Comparison of ENCODE assay signal across 16 cellular contexts in the genomic region with DNA sequence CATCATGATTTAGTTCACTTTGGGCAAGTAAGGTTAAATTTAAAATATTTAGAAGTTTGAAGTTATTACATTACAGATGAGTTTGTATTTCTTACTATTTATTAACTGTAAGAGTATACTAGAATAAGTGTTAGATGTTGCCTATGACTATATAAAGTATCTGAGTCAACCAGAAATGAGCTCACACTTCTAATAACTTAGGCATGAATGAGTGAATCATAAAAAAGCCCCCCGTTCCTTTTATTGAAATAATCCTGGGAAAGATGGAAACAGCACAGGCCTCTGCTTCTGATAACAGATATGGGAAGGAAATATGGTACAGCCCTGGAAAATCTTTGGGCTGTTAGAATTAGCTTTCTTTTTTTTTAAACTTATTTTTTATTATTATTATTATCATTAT.
DNase-seq lines count a peak whose midpoint lies in the region; ATAC-seq and TF ChIP-seq lines count a peak whose summit lies in the region.
"Had no signal": no experiment of that assay in that cellular context is flagged by ENCODE, and none has a peak within 500 bp of the region (broad histone marks: within the 10 kb centered on the region; RNA-seq: fewer than 3 reads in every experiment).

No MANE protein-coding gene starts in this region.

- no peak overlapping the region for H2BK120ac ChIP-seq in IMR-90 (ENCODE audit: low read depth, low read length)

- H3F3A ChIP-seq in smooth muscle cell (ENCODE audit: low read depth), result no peaks in the 10 kb centered on the region

- dilution Hi-C loops in IMR-90 (cut with HindIII; ENCODE audit: low sequenced_read_pairs, unreplicated experiment), result no loop called here

- H3K27me3 Mint-ChIP-seq in progenitor cell of endocrine pancreas, result no peaks in the 10 kb centered on the region
- H3K27me3 Mint-ChIP-seq: activated CD4-positive, alpha-beta T cell treated with anti-CD3 and anti-CD28 coated beads, Interleukin-2, amount 10 ng/mL, durations not matched to agents 7 days and 5 days; naive thymus-derived CD4-positive, alpha-beta T cell; T-cell had no signal

- ATAC-seq in IMR-90 (ENCODE audit: low read depth) (peak; percentile 61), foreskin keratinocyte (peak; percentile 75)
- ATAC-seq: naive thymus-derived CD4-positive, alpha-beta T cell; T-cell had no signal

- H2AK9ac ChIP-seq in IMR-90 (replicated peaks; ENCODE audit: low read depth, low read length, poor library complexity), result no peak overlapping the region

- POLR2A ChIA-PET in IMR-90 (lab: Charles Lee; ENCODE audit: unreplicated experiment), result no interaction called here

- H3K27ac ChIP-seq in IMR-90 (ENCODE audit: insufficient read depth, low read length), result no peak overlapping the region
- H3K27ac ChIP-seq in foreskin keratinocyte, result peak overlapping the region; percentile 56
- peak overlapping the region; percentile 68 for H3K27ac ChIP-seq in smooth muscle cell (ENCODE audit: low read depth)

- H2AFZ ChIP-seq in IMR-90 (replicated peaks; ENCODE audit: low read length, poor library complexity), result no peak overlapping the region
- no peak overlapping the region for H2AFZ ChIP-seq in smooth muscle cell (ENCODE audit: low read depth)

- no peak overlapping the region for H3K4me2 ChIP-seq in IMR-90 (ENCODE audit: low read depth, low read length)
- peak overlapping the region; percentile 59 for H3K4me2 ChIP-seq in smooth muscle cell

- CTCF ChIA-PET in IMR-90 (lab: Yijun Ruan, JAX), result interaction anchor here (0.7 kb wide), 2 partner anchors 11 to 153 kb away, joined by 3 read pairs; no protein-coding TSS in a partner anchor

- H3K9ac ChIP-seq in IMR-90 (ENCODE audit: low read depth, low read length) (no peak overlapping the region), smooth muscle cell (ENCODE audit: low read depth) (peak overlapping the region; percentile 17)

- no peak overlapping the region for H4K8ac ChIP-seq in IMR-90 (ENCODE audit: low read depth in 2 of 2, low read length in 2 of 2)

- TF ChIP-seq POLR2A in IMR-90 (IDR thresholded peaks at IDR 0.05; ENCODE audit: low read depth, low read length), result no peak

- no peak overlapping the region for H3K4me3 Mint-ChIP-seq in progenitor cell of endocrine pancreas (ENCODE audit: low read depth)
- H3K4me3 Mint-ChIP-seq: activated CD4-positive, alpha-beta T cell treated with anti-CD3 and anti-CD28 coated beads, Interleukin-2, amount 10 ng/mL, durations not matched to agents 7 days and 5 days; naive thymus-derived CD4-positive, alpha-beta T cell; T-cell had no signal

- H3K23ac ChIP-seq in IMR-90 (ENCODE audit: low read depth, low read length), result no peak overlapping the region

- no peaks in the 10 kb centered on the region for H3K79me1 ChIP-seq in IMR-90 (ENCODE audit: low read depth in 1 of 2, low read length in 2 of 2)

- H3K9me3 ChIP-seq in IMR-90 (ENCODE audit: control insufficient read depth, insufficient read depth, low read length) (no peaks in the 10 kb centered on the region), smooth muscle cell (replicated peaks; ENCODE audit: low read depth) (no peaks in the 10 kb centered on the region)

- H2BK15ac ChIP-seq in IMR-90 (ENCODE audit: low read depth, low read length), result no peak overlapping the region

- H3K36me3 Mint-ChIP-seq in progenitor cell of endocrine pancreas (ENCODE audit: insufficient read depth), result peaks cover 4% of the 10 kb centered on the region
- H3K36me3 Mint-ChIP-seq: T-cell had no signal

- H3K4me3 ChIP-seq in IMR-90 (ENCODE audit: insufficient read depth, low read depth, low read length) (no peak overlapping the region), smooth muscle cell (no peak overlapping the region)
- H3K4me3 ChIP-seq: lung had no signal

- no peak overlapping the region for H2AK5ac ChIP-seq in IMR-90 (ENCODE audit: low read depth, low read length)

- H3K14ac ChIP-seq in IMR-90 (replicated peaks; ENCODE audit: low read depth, low read length), result no peak overlapping the region

- peaks cover 8% of the 10 kb centered on the region for H3K9me3 Mint-ChIP-seq in progenitor cell of endocrine pancreas (ENCODE audit: low read depth)
- H3K9me3 Mint-ChIP-seq: T-cell had no signal

- intact Hi-C loops in IMR-90 (cut with micrococcal nuclease), result loop anchor here (10.0 kb wide), 1 partner anchor 205 kb away; no protein-coding TSS in a partner anchor

- no TSS peak for BruUV-seq in IMR-90 (replicated peaks; lab: Mats Ljungman, UMichigan)

- peak; percentile 88 for DNase-seq in IMR-90
- peak; percentile 9 for DNase-seq in astrocyte of the hippocampus (ENCODE audit: low read depth, low spot score)
- DNase-seq in foreskin keratinocyte, result peak; percentile 68 to 76
- no peak for DNase-seq in smooth muscle cell (lab: John Stamatoyannopoulos, UW; ENCODE audit: unreplicated experiment)
- no peak for DNase-seq in NCI-H2196 (lab: John Stamatoyannopoulos, UW; ENCODE audit: unreplicated experiment)
- no peak for DNase-seq in progenitor cell of endocrine pancreas (ENCODE audit: low spot score, unreplicated experiment)
- no peak for DNase-seq in NOMO-1 treated with DMSO at 0.1 percent for 48 hours (lab: John Stamatoyannopoulos, UW; ENCODE audit: unreplicated experiment)
- DNase-seq: activated CD4-positive, alpha-beta T cell treated with anti-CD3 and anti-CD28 coated beads, Interleukin-2, amount 10 ng/mL, durations not matched to agents 7 days and 5 days; activated CD8-positive, alpha-beta memory T cell treated with anti-CD3 and anti-CD28 coated beads, Interleukin-2, amount 50 U/mL, for 4 hours; activated gamma-delta T cell; COR-L47; naive thymus-derived CD4-positive, alpha-beta T cell; NCI-H1436 treated with DMSO at 0.1 percent for 48 hours; posterior cingulate gyrus; T-cell had no signal

- TF ChIP-seq RAD21 in IMR-90 (IDR thresholded peaks at IDR 0.05; ENCODE audit: low read length), result no peak

- no peak overlapping the region for H3K4ac ChIP-seq in IMR-90 (ENCODE audit: low read depth, low read length)

- H3K4me1 Mint-ChIP-seq in progenitor cell of endocrine pancreas (ENCODE audit: low read depth), result peaks cover 14% of the 10 kb centered on the region
- H3K4me1 Mint-ChIP-seq: activated CD4-positive, alpha-beta T cell treated with anti-CD3 and anti-CD28 coated beads, Interleukin-2, amount 10 ng/mL, durations not matched to agents 7 days and 5 days had no signal

- H4K20me1 ChIP-seq in IMR-90 (ENCODE audit: insufficient read depth, low read length) (no peaks in the 10 kb centered on the region), smooth muscle cell (ENCODE audit: low read depth) (no peaks in the 10 kb centered on the region)

- no peak overlapping the region for H4K5ac ChIP-seq in IMR-90 (ENCODE audit: low read depth, low read length)

- peaks cover 7% of the 10 kb centered on the region; the same call in 1 of the 2 replicates for H3K4me1 ChIP-seq in IMR-90 (ENCODE audit: control insufficient read depth, insufficient read depth, low read length)
- peaks cover 30% of the 10 kb centered on the region for H3K4me1 ChIP-seq in foreskin keratinocyte
- H3K4me1 ChIP-seq in smooth muscle cell (ENCODE audit: low read depth), result no peaks in the 10 kb centered on the region

- H3K79me2 ChIP-seq in smooth muscle cell (ENCODE audit: low read depth), result no peaks in the 10 kb centered on the region

- H3K56ac ChIP-seq in IMR-90 (ENCODE audit: extremely low read depth, insufficient read depth, low read length), result no peak overlapping the region

- H3K36me3 ChIP-seq in IMR-90 (ENCODE audit: control insufficient read depth, insufficient read depth, low read length) (no peaks in the 10 kb centered on the region), smooth muscle cell (ENCODE audit: low read depth) (no peaks in the 10 kb centered on the region)

- H4K91ac ChIP-seq in IMR-90 (ENCODE audit: insufficient read depth, low read depth, low read length), result no peak overlapping the region

- in situ Hi-C loops in IMR-90 (cut with MboI; ENCODE audit: low sequenced_read_pairs), result no loop called here

- no peak for TF ChIP-seq CTCF in IMR-90 (conservative IDR thresholded peaks at IDR 0.05; ENCODE audit: low read depth, low read length)
- no peak for TF ChIP-seq CTCF in foreskin keratinocyte (conservative IDR thresholded peaks at IDR 0.05)
- TF ChIP-seq CTCF in smooth muscle cell (IDR thresholded peaks at IDR 0.05; ENCODE audit: borderline replicate concordance, insufficient read depth, poor library complexity, severe bottlenecking), result no peak
- TF ChIP-seq CTCF in progenitor cell of endocrine pancreas (IDR thresholded peaks at IDR 0.05; ENCODE audit: unreplicated experiment), result no peak

- H3K27ac Mint-ChIP-seq in progenitor cell of endocrine pancreas, result no peak overlapping the region
- H3K27ac Mint-ChIP-seq: naive thymus-derived CD4-positive, alpha-beta T cell; T-cell had no signal

- no CpG with 5 or more reads among the region's 1 CpG for WGBS in IMR-90 (ENCODE audit: extremely low coverage in 2 of 2, insufficient read length in 1 of 2), 2 experiments
- 36% methylated on average over 1 of the region's 1 CpG for WGBS in smooth muscle cell (ENCODE audit: low lambda C conversion rate)

- H3K27me3 ChIP-seq in IMR-90 (ENCODE audit: control insufficient read depth, insufficient read depth, low read length) (no peaks in the 10 kb centered on the region), foreskin keratinocyte (no peaks in the 10 kb centered on the region), smooth muscle cell (ENCODE audit: low read depth) (no peaks in the 10 kb centered on the region)

- peak overlapping the region; percentile 77 for H2BK5ac ChIP-seq in IMR-90 (ENCODE audit: low read depth, low read length, poor library complexity, severe bottlenecking)

- no peak overlapping the region for H3K18ac ChIP-seq in IMR-90 (ENCODE audit: low read depth, low read length)

- no peaks in the 10 kb centered on the region for H3K9me1 ChIP-seq in IMR-90 (ENCODE audit: insufficient read depth, low read length)

- no peak overlapping the region for H2BK20ac ChIP-seq in IMR-90 (ENCODE audit: low read depth, low read length)

TF ChIP-seq in IMR-90, 13 proteins besides CTCF, POLR2A, EP300 and RAD21:
- TF ChIP-seq FOS (IDR thresholded peaks at IDR 0.05; ENCODE audit: low read depth, low read length) (peak; percentile 55; the same call in 1 of the 2 replicates), NFE2L2 (IDR thresholded peaks at IDR 0.05; ENCODE audit: low read depth, low read length) (no peak)
TF ChIP-seq in IMR-90: peak in this region for 1.

Comparison
In these comparisons a context has a peak if more than half of its experiments do, and no peak if none do; other contexts are left out.
1. DNase-seq: peak in IMR-90 (single experiment), astrocyte of the hippocampus (single experiment) and foreskin keratinocyte (2 of 2); none in smooth muscle cell (single experiment), NCI-H2196 (single experiment), progenitor cell of endocrine pancreas (single experiment) and NOMO-1 treated with DMSO at 0.1 percent for 48 hours (single experiment).